ENCODE assay signal across 8 cellular contexts in the genomic region with DNA sequence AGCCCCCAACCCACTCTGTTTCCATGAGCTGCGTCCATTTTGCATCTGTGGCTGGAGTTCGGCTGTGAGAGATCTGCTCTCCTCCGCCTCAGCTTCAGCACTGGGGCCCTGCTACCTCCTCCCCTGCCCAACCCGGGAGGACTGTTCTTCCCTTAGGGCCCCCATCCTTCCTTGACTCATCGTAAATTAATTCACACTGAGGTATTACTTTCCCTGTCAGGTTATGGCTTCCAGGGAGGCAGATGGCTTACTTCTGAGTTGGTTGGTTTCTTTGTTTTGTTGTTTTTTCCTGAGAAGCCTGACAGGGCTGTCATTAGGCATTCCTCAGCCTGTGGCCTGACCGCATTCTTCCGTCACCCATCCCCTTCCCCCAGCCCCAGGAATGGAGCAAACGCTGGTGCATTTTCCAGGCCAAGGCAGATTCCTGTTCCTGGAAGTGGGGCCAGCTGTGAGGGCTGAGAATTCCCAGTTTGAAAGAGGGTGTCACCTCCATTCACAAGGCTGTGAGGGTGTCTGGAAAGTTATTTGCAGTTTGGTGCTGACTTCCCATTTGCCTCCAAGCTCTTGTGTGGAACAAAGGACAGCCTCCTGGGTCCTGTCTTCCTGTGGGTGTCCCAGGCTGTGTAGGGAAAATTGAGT. TPM values are rescaled to one million over a fixed set of nuclear protein-coding genes. Genes with fewer than 3 reads are reported as not detected.
DNase-seq lines count a peak whose midpoint lies in the region; ATAC-seq and TF ChIP-seq lines count a peak whose summit lies in the region.

No MANE protein-coding gene starts in this region.

- peaks cover 0 to 7% of the 10 kb centered on the region in 2 donors for H3K9me3 Mint-ChIP-seq in natural killer cell

- peak overlapping the region; percentile 30 to 50 (median 32) for H3K9ac ChIP-seq in skeletal muscle tissue (ENCODE audit: low read depth in 1 of 3, low read length in 3 of 3)

- no peak for TF ChIP-seq CTCF in adrenal gland (IDR thresholded peaks at IDR 0.05)
- no peak for TF ChIP-seq CTCF in natural killer cell (IDR thresholded peaks at IDR 0.05)

- H3K36me3 ChIP-seq in H7 (replicated peaks; ENCODE audit: control insufficient read depth, insufficient read depth, low read length) = no peaks in the 10 kb centered on the region
- no peaks in the 10 kb centered on the region for H3K36me3 ChIP-seq in adrenal gland (replicated peaks in 1 of 2)
- H3K36me3 ChIP-seq in skeletal muscle tissue (ENCODE audit: control insufficient read depth in 3 of 3, insufficient read depth in 3 of 3, low read length in 3 of 3) = no peaks in the 10 kb centered on the region

- WGBS in adrenal gland, 4 donors = 62 to 77% (median 71%) methylated on average over 8 of the region's 8 CpGs

- no peak for ATAC-seq in GM21528 (IDR thresholded peaks at IDR 0.05; ENCODE audit: low FRiP score, unreplicated experiment)
- ATAC-seq in GM21381 (IDR thresholded peaks at IDR 0.05; ENCODE audit: unreplicated experiment) = no peak
- ATAC-seq in natural killer cell = no peak

- H3K27ac ChIP-seq in adrenal gland = peak overlapping the region; percentile 10 to 91 (median 81)
- H3K27ac ChIP-seq in skeletal muscle tissue (ENCODE audit: low read depth, low read length) = peak overlapping the region; percentile 77

- no peaks in the 10 kb centered on the region for H3K4me1 Mint-ChIP-seq in natural killer cell

- H3K4me1 ChIP-seq in adrenal gland (replicated peaks in 1 of 2) (peaks cover 21 to 27% of the 10 kb centered on the region in 2 donors), skeletal muscle tissue (ENCODE audit: control insufficient read depth in 3 of 3, insufficient read depth in 3 of 3, low read length in 3 of 3) (peaks cover 21 to 28% (median 23%) of the 10 kb centered on the region in 3 donors)

- H3K4me3 Mint-ChIP-seq in natural killer cell = no peak overlapping the region

- H3K36me3 Mint-ChIP-seq in natural killer cell = no peaks in the 10 kb centered on the region

- no peak overlapping the region for H3K4me3 ChIP-seq in H7 (ENCODE audit: insufficient read depth, low read depth, low read length)
- H3K4me3 ChIP-seq in adrenal gland = no peak overlapping the region
- peak overlapping the region in 1 of 3 donors; percentile 29 for H3K4me3 ChIP-seq in skeletal muscle tissue (ENCODE audit: low read length in 3 of 3)

- peaks cover 0 to 7% (median 0%) of the 10 kb centered on the region in 3 donors for H3K9me3 ChIP-seq in adrenal gland (replicated peaks in 1 of 3)
- H3K9me3 ChIP-seq in skeletal muscle tissue (ENCODE audit: control insufficient read depth in 3 of 3, low read length in 3 of 3) = peaks cover 0 to 8% (median 8%) of the 10 kb centered on the region in 3 donors

- TF ChIP-seq POLR2A in adrenal gland (IDR thresholded peaks at IDR 0.05) = no peak

- intact Hi-C loops in adrenal gland (cut with DNase I) = no loop called here
- intact Hi-C loops in natural killer cell (cut with micrococcal nuclease) = loop anchor here (5.0 kb wide), 1 partner anchor 51 kb away; no protein-coding TSS in a partner anchor

- peak; percentile 71 for DNase-seq in H7
- DNase-seq in adrenal gland = peak in 6 of 7 donors; percentile 43 to 77 (median 53)
- DNase-seq in hepatic stellate cell (ENCODE audit: low spot score) = peak; percentile 93
- no peak for DNase-seq in natural killer cell
- DNase-seq in midbrain (lab: John Stamatoyannopoulos, UW) = no peak

- no peaks in the 10 kb centered on the region for H3K27me3 ChIP-seq in H7 (ENCODE audit: control insufficient read depth, insufficient read depth, low read length)
- no peaks in the 10 kb centered on the region for H3K27me3 ChIP-seq in adrenal gland
- H3K27me3 ChIP-seq in skeletal muscle tissue (ENCODE audit: control insufficient read depth in 3 of 3, insufficient read depth in 3 of 3, low read length in 3 of 3) = peaks cover 3 to 11% (median 8%) of the 10 kb centered on the region in 3 donors

- peaks cover 0 to 4% of the 10 kb centered on the region in 2 donors for H3K27me3 Mint-ChIP-seq in natural killer cell (ENCODE audit: low read depth in 2 of 2)

- no peak overlapping the region for H3K27ac Mint-ChIP-seq in natural killer cell

RNA-seq across cellular contexts. Expression of gene CPA5, which starts 11.6 kb away (rescaled TPM):
- 0.24 TPM in 1 of 2 replicates, not detected in the other for total RNA-seq in H7 (2014; rRNA removed; shearing (Covaris generic))
- under 1 TPM in 1 of 8 donors, not detected in 7; 0.65 TPM for total RNA-seq in adrenal gland
- under 1 TPM in 2 of 3 donors, not detected in 1; 0.24 to 0.30 TPM for polyA plus RNA-seq in adrenal gland
- not detected for total RNA-seq in skeletal muscle tissue
- total RNA-seq in natural killer cell = not detected

RNA-seq across cellular contexts. Expression of gene CPA1, which starts 24.1 kb away (rescaled TPM):
- total RNA-seq in H7 (2014; rRNA removed; shearing (Covaris generic)) = 0.17 TPM in 1 of 2 replicates, not detected in the other
- total RNA-seq in adrenal gland (10 to 100 TPM in 2 of 8 donors, 1 to 10 TPM in 1, under 1 TPM in 2, not detected in 3; 0.14 to 15.0 (median 2.3) TPM), skeletal muscle tissue (2.6 TPM), natural killer cell (not detected)
- polyA plus RNA-seq in adrenal gland = 1 to 10 TPM in 2 of 3 donors, not detected in 1; 1.1 to 1.8 TPM

Comparison
In these comparisons a context has a peak if more than half of its experiments do, and no peak if none do; other contexts are left out.
1. DNase-seq: peak in H7 (single experiment), adrenal gland (6 of 7) and hepatic stellate cell (single experiment); none in natural killer cell (single experiment) and midbrain (single experiment).